18 cellular contexts compared by ENCODE assay signal in the genomic region with DNA sequence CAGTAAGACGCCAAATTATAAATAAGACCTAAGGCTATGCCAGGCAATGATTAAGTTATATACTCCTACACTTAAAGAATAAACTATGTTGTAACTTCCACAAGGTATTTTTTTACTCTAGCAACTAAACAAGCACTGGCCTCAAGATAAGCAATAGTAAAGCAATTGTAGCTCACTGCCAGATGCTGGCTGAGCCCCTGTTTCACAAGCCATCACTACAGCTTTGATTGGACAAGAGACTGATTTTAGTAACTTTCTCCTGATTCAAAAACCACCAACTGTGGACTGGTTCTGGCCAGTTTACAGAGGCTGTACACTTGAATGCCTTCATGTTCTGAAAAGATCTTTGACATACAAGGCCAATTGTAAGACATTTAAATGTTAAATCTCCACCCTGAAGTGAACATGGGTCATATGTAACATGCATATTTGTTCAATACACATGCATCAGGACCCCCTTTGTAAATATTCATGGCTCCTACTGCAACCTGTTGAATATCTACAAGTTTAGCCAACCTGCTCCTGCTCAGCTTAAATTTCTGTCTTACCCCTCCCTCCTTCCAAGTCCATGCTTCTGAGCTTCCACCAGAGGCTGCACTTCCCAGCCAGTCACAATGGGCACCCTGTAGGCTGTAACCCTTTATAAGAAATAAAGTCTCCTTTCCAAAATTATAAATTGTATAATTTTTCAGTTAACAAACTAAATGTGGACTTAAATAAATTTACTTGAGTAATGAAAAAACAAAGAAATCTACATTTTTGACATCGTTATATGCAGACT.
"Had no signal": no experiment of that assay in that cellular context is flagged by ENCODE, and none has a peak within 500 bp of the region (broad histone marks: within the 10 kb centered on the region; RNA-seq: fewer than 3 reads in every experiment).

No MANE protein-coding gene starts in this region.

- H3K36me3 ChIP-seq: gastroesophageal sphincter, heart left ventricle, thyroid gland had no signal

- H3K4me3 ChIP-seq: coronary artery, gastroesophageal sphincter, heart left ventricle, lung, thyroid gland had no signal

- DNase-seq: activated CD4-positive, alpha-beta T cell treated with anti-CD3 and anti-CD28 coated beads, Interleukin-2, amount 10 ng/mL, durations not matched to agents 7 days and 5 days; activated CD4-positive, CD25-positive, alpha-beta regulatory T cell; activated CD8-positive, alpha-beta T cell treated with anti-CD3 and anti-CD28 coated beads for 36 hours; activated gamma-delta T cell; activated naive CD4-positive, alpha-beta T cell treated with anti-CD3 and anti-CD28 coated beads, Interleukin-2, amount 50 U/mL, for 16 hours; activated naive CD8-positive, alpha-beta T cell treated with anti-CD3 and anti-CD28 coated beads, Interleukin-2, amount 50 U/mL, for 24 hours; aorta; heart left ventricle; naive B cell; retina; stimulated activated CD4-positive, alpha-beta T cell treated with anti-CD3 and anti-CD28 coated beads, Interleukin-12 subunit alpha, Interleukin-12 subunit beta, amount 100 ng/mL, for 4 hours; stimulated activated CD4-positive, alpha-beta T cell treated with anti-CD3 and anti-CD28 coated beads, Interleukin-4, amount 100 ng/mL, for 4 hours; stimulated activated naive CD8-positive, alpha-beta T cell treated with anti-CD3 and anti-CD28 coated beads, Interleukin-15, Interleukin-2, amounts not matched to agents 100 U/mL and 50 U/mL, for 24 hours had no signal

- ATAC-seq: activated CD8-positive, alpha-beta T cell treated with anti-CD3 and anti-CD28 coated beads for 36 hours; activated naive CD8-positive, alpha-beta T cell treated with anti-CD3 and anti-CD28 coated beads, Interleukin-2, amount 50 U/mL, for 24 hours; gastroesophageal sphincter; heart left ventricle; left lobe of liver; stimulated activated naive CD8-positive, alpha-beta T cell treated with anti-CD3 and anti-CD28 coated beads, Interleukin-15, Interleukin-2, amounts not matched to agents 100 U/mL and 50 U/mL, for 24 hours had no signal

- H3K27me3 ChIP-seq: gastroesophageal sphincter, heart left ventricle, thyroid gland had no signal
